1 cellular context compared by ENCODE assay signal in the genomic region with DNA sequence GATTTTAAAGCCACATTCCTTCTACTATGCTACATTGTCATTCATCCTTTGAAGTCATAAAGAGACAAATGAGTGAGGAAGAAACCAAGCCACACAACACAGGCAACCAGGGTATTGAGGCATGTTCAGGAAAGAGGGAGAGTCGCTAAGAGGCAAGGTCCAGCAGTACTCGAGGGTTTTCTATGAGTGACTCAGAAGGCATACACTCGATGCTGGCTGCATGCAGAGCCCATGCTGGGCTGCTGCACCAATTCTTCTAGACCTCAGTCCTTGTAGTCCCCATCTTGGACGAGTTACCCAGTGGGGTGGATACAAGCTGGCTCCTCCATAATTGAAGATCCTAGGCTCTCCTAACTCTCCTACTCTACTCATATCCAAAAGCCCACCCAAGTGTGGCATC.
TF ChIP-seq lines count a peak whose summit lies in the region.

No MANE protein-coding gene starts in this region.

TF ChIP-seq in IMR-90, 13 proteins besides CTCF, POLR2A, EP300 and RAD21:
- TF ChIP-seq CEBPB (IDR thresholded peaks at IDR 0.05; ENCODE audit: low read depth, low read length) (no peak), NFE2L2 (IDR thresholded peaks at IDR 0.05; ENCODE audit: low read depth, low read length) (no peak), SMC3 (IDR thresholded peaks at IDR 0.05; ENCODE audit: low read depth, low read length) (no peak), RCOR1 (IDR thresholded peaks at IDR 0.05; ENCODE audit: insufficient replicate concordance, low read length) (no peak), RFX5 (IDR thresholded peaks at IDR 0.05; ENCODE audit: low read depth, low read length) (no peak), BHLHE40 (IDR thresholded peaks at IDR 0.05; ENCODE audit: low read depth, low read length) (no peak), FOS (IDR thresholded peaks at IDR 0.05; ENCODE audit: low read depth, low read length) (no peak), MAZ (IDR thresholded peaks at IDR 0.05; ENCODE audit: borderline replicate concordance, low read depth, low read length) (no peak), CHD1 (IDR thresholded peaks at IDR 0.05; ENCODE audit: low read depth, low read length) (no peak), MXI1 (IDR thresholded peaks at IDR 0.05; ENCODE audit: borderline replicate concordance, low read depth, low read length) (no peak)
- TF ChIP-seq, protein P1, sequence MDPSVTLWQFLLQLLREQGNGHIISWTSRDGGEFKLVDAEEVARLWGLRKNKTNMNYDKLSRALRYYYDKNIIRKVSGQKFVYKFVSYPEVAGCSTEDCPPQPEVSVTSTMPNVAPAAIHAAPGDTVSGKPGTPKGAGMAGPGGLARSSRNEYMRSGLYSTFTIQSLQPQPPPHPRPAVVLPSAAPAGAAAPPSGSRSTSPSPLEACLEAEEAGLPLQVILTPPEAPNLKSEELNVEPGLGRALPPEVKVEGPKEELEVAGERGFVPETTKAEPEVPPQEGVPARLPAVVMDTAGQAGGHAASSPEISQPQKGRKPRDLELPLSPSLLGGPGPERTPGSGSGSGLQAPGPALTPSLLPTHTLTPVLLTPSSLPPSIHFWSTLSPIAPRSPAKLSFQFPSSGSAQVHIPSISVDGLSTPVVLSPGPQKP (IDR thresholded peaks at IDR 0.05; ENCODE audit: borderline replicate concordance, low read depth, low read length) = no peak
